Comparison of ENCODE assay signal across 1 cellular context in the genomic region with DNA sequence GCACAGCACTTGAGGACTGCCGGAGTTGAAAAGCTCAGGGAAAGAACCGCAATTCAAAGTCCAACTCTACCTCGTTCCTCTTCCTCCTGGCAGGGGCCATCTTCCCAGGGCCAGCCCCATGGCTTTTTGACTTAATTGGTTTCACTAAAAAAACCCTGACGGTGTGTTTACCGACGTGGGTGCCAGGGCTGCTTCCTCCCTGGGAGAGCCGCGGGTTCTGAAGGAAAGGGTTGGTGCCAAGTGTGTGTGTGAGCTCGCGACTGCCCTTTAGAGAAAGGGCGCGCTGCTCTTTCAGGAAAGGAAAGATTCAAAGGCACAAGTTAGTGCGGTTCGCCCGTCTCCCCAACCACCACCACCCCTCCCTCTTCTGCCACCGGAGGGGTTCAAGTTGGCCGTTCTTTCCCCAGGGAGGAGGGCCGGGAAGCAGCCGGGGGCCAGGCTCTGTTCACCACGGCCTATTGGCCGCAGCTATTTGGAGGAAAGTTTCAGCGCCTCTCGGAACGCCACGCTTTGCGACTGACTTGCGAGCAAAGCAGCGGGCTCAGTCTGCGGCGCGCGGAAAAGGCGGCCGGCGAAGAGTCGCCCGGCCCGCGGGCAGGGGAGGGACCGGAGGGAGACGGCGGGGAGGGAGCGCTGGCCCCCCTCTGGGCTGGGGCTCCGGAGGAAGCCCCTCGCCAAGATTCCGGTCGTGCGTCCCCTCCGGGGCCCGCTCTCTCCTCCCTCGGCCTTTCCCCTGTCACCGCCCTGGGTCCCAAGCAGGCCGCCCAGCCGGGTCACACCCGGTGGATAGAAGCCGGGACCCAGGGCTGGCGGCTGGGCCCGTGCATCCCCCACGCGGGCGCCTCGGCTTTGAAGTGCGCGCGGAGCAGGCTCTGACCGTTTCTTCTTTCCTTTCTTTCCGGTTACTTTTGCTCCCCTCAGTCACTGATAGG.
A peak's percentile ranks its signal among the peaks of the same experiment; 100 is the strongest.
TF ChIP-seq lines count a peak whose summit lies in the region.

No MANE protein-coding gene starts in this region.

TF ChIP-seq in H1, 55 proteins besides CTCF, POLR2A, EP300 and RAD21 (continued from another document):
- TF ChIP-seq, protein P1, sequence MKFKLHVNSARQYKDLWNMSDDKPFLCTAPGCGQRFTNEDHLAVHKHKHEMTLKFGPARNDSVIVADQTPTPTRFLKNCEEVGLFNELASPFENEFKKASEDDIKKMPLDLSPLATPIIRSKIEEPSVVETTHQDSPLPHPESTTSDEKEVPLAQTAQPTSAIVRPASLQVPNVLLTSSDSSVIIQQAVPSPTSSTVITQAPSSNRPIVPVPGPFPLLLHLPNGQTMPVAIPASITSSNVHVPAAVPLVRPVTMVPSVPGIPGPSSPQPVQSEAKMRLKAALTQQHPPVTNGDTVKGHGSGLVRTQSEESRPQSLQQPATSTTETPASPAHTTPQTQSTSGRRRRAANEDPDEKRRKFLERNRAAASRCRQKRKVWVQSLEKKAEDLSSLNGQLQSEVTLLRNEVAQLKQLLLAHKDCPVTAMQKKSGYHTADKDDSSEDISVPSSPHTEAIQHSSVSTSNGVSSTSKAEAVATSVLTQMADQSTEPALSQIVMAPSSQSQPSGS (IDR thresholded peaks at IDR 0.05; ENCODE audit: low read length), result no peak
- no peak for TF ChIP-seq BCL11A (IDR thresholded peaks at IDR 0.05; ENCODE audit: low read depth in 2 of 2, low read length in 2 of 2)
- no peak for TF ChIP-seq POU5F1 (IDR thresholded peaks at IDR 0.05; ENCODE audit: low read depth, low read length)
- TF ChIP-seq RXRA (IDR thresholded peaks at IDR 0.05; ENCODE audit: insufficient read depth, low read depth, low read length), result no peak
- TF ChIP-seq TCF12 (IDR thresholded peaks at IDR 0.05; ENCODE audit: low read depth, low read length), result no peak
- no peak; the same call in 1 of the 2 replicates for TF ChIP-seq RBBP5 (IDR thresholded peaks at IDR 0.05; ENCODE audit: borderline replicate concordance, low read depth, low read length)
- no peak for TF ChIP-seq CHD2 (IDR thresholded peaks at IDR 0.05; ENCODE audit: low read length)
- no peak for TF ChIP-seq SP1 (IDR thresholded peaks at IDR 0.05; ENCODE audit: low read depth, low read length)
- no peak for TF ChIP-seq NANOG (IDR thresholded peaks at IDR 0.05; ENCODE audit: insufficient read depth, low read depth, low read length, poor library complexity, severe bottlenecking)
- TF ChIP-seq PHF8 (conservative IDR thresholded peaks at IDR 0.05; ENCODE audit: low read depth, low read length), result 0 out of 2 replicates have a peak, but pooled peaks have one; percentile 28
- peak; percentile 66 for TF ChIP-seq CTBP2 (IDR thresholded peaks at IDR 0.05; ENCODE audit: borderline replicate concordance, insufficient read depth, insufficient read length, low read length)
- no peak for TF ChIP-seq SIX5 (IDR thresholded peaks at IDR 0.05; ENCODE audit: low read depth, low read length)
- TF ChIP-seq ZNF274 (IDR thresholded peaks at IDR 0.05; ENCODE audit: borderline replicate concordance, extremely low read depth, low read length), result no peak
- no peak for TF ChIP-seq ASH2L (IDR thresholded peaks at IDR 0.05; ENCODE audit: low read length)
- no peak for TF ChIP-seq BACH1 (IDR thresholded peaks at IDR 0.05; ENCODE audit: low read length)
- TF ChIP-seq TAF7 (optimal IDR thresholded peaks at IDR 0.05; ENCODE audit: borderline replicate concordance, low read depth, low read length), result no peak
- peak; percentile 42 for TF ChIP-seq KDM4A (IDR thresholded peaks at IDR 0.05; ENCODE audit: low read depth, low read length, severe bottlenecking)
- no peak for TF ChIP-seq TBP (IDR thresholded peaks at IDR 0.05; ENCODE audit: low read depth, low read length)
- TF ChIP-seq HDAC2 (IDR thresholded peaks at IDR 0.05; ENCODE audit: borderline replicate concordance in 1 of 2, low read depth in 2 of 2, low read length in 2 of 2), result no peak
- TF ChIP-seq NRF1 (IDR thresholded peaks at IDR 0.05; ENCODE audit: low read depth, low read length), result no peak
- no peak for TF ChIP-seq KDM5A (IDR thresholded peaks at IDR 0.05; ENCODE audit: low read length)
- no peak for TF ChIP-seq SP2 (IDR thresholded peaks at IDR 0.05; ENCODE audit: low read length)
